ENCODE assay signal across 22 cellular contexts in genomic region chr5:156585999-156586398, GRCh38.
"Had no signal": no experiment of that assay in that cellular context is flagged by ENCODE, and none has a peak within 500 bp of the region (broad histone marks: within the 10 kb centered on the region; RNA-seq: fewer than 3 reads in every experiment).

No MANE protein-coding gene starts in this region.

- H3K36me3 ChIP-seq: colonic mucosa, prostate gland, stomach, thyroid gland, upper lobe of left lung, uterus had no signal

- H2AFZ ChIP-seq: parathyroid adenoma had no signal

- H3K9ac ChIP-seq: parathyroid adenoma had no signal

- DNase-seq: colonic mucosa; effector CD4-positive, alpha-beta T cell; endodermal cell; erythroblast; foreskin melanocyte; immature natural killer cell; left ventricle myocardium superior; mesenchymal stem cell; midbrain; small intestine; stimulated activated CD4-positive, alpha-beta T cell treated with anti-CD3 and anti-CD28 coated beads, Interleukin-12 subunit alpha, Interleukin-12 subunit beta, amount 100 ng/mL, for 4 hours; stimulated activated naive CD4-positive, alpha-beta T cell; stomach; thyroid gland; upper lobe of left lung; uterus had no signal

- FAIRE-seq: endothelial cell of umbilical vein, keratinocyte, small intestine had no signal

- ATAC-seq: left ventricle myocardium superior; natural killer cell treated with Interleukin-12 subunit alpha and Interleukin-12 subunit beta and Interleukin-15 and Interleukin-18, amount 100 ng/mL, for 72 hours had no signal

- H3K4me1 ChIP-seq: colonic mucosa, prostate gland, uterus had no signal

- H3K27me3 ChIP-seq: colonic mucosa, stomach, thyroid gland, upper lobe of left lung, uterus had no signal

- H3K9me3 ChIP-seq: colonic mucosa, prostate gland, thyroid gland, uterus had no signal

- H3K27ac ChIP-seq: colonic mucosa, parathyroid adenoma, thyroid gland, upper lobe of left lung had no signal

- H3K4me3 ChIP-seq: colonic mucosa, lung, prostate gland, stomach, thyroid gland, upper lobe of left lung, uterus had no signal

- H3K79me2 ChIP-seq: parathyroid adenoma had no signal
